2 cellular contexts compared by ENCODE assay signal in the genomic region with DNA sequence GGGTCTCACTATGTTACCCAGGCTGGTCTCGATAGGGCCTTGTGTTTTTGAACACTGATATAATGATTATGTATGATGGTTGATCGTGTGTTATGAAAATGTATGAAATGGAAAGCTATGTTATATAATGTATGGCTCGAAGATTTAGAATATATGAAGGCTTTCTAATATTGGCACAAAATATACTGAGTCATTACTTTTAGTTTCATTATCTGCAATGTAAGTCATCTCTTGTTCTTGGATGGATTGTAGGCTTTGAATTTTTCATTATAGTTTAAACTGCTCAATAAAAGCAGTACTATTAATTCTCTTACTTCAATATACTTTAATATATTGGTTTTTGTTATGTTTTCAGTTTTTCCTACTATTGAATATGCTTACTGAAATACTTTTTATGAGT.
TF ChIP-seq lines count a peak whose summit lies in the region.

No MANE protein-coding gene starts in this region.

TF ChIP-seq in SK-N-SH, 30 proteins besides CTCF, POLR2A, EP300 and RAD21 (continued from another document):
- TF ChIP-seq SIN3A (IDR thresholded peaks at IDR 0.05; ENCODE audit: borderline replicate concordance, low read depth, low read length) = no peak
- no peak for TF ChIP-seq CHD2 (IDR thresholded peaks at IDR 0.05; ENCODE audit: low read length, partially characterized antibody)
- no peak for TF ChIP-seq NRF1 (IDR thresholded peaks at IDR 0.05; ENCODE audit: low read depth, low read length)

TF ChIP-seq in SK-N-SH treated with all-trans-retinoic acid at 6 μM for 48 hours, 23 proteins besides CTCF, POLR2A, EP300 and RAD21 (continued from another document):
- TF ChIP-seq, protein P1, sequence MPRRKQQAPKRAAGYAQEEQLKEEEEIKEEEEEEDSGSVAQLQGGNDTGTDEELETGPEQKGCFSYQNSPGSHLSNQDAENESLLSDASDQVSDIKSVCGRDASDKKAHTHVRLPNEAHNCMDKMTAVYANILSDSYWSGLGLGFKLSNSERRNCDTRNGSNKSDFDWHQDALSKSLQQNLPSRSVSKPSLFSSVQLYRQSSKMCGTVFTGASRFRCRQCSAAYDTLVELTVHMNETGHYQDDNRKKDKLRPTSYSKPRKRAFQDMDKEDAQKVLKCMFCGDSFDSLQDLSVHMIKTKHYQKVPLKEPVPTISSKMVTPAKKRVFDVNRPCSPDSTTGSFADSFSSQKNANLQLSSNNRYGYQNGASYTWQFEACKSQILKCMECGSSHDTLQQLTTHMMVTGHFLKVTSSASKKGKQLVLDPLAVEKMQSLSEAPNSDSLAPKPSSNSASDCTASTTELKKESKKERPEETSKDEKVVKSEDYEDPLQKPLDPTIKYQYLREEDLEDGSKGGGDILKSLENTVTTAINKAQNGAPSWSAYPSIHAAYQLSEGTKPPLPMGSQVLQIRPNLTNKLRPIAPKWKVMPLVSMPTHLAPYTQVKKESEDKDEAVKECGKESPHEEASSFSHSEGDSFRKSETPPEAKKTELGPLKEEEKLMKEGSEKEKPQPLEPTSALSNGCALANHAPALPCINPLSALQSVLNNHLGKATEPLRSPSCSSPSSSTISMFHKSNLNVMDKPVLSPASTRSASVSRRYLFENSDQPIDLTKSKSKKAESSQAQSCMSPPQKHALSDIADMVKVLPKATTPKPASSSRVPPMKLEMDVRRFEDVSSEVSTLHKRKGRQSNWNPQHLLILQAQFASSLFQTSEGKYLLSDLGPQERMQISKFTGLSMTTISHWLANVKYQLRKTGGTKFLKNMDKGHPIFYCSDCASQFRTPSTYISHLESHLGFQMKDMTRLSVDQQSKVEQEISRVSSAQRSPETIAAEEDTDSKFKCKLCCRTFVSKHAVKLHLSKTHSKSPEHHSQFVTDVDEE (CRISPR knock-in tag; IDR thresholded peaks at IDR 0.05) = no peak
- TF ChIP-seq ARNTL (CRISPR knock-in tag; IDR thresholded peaks at IDR 0.05; ENCODE audit: borderline replicate concordance, low read depth) = no peak
- no peak for TF ChIP-seq TOX (CRISPR knock-in tag; IDR thresholded peaks at IDR 0.05; ENCODE audit: borderline replicate concordance)
- no peak for TF ChIP-seq ZNF70 (CRISPR knock-in tag; IDR thresholded peaks at IDR 0.05)
- TF ChIP-seq ISL1 (CRISPR knock-in tag; IDR thresholded peaks at IDR 0.05) = no peak
- TF ChIP-seq GLIS3 (CRISPR knock-in tag; IDR thresholded peaks at IDR 0.05) = no peak
